In the genomic region with DNA sequence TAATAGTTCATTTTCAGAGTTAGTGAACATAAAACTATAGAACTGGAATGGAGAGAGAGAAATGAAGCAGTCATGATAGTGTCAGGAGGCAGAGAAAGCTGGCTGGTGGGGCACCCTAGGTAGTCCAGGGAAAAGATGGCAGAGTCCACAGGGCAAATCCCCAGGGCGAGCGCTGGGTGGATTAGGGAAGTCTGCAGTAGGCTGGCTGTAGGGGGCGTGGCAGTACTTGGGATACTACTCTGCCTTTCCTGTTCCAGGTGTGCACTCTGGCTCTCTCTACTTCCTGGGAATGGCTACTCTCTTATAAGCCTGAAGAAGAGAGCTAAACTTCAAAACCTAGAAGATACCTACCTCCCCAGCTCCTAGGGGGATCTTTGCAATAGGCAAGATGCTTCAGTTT, we compare ENCODE assay signal across 20 cellular contexts.
DNase-seq lines count a peak whose midpoint lies in the region; ATAC-seq and TF ChIP-seq lines count a peak whose summit lies in the region.
"Had no signal": no experiment of that assay in that cellular context is flagged by ENCODE, and none has a peak within 500 bp of the region (broad histone marks: within the 10 kb centered on the region; RNA-seq: fewer than 3 reads in every experiment).

No MANE protein-coding gene starts in this region.

- H3K4me2 ChIP-seq in mammary epithelial cell (ENCODE audit: insufficient read depth, low read depth, low read length) = no peak overlapping the region
- H3K4me2 ChIP-seq: BLaER1, smooth muscle cell had no signal

- dilution Hi-C loops in mammary epithelial cell (cut with HindIII; ENCODE audit: low sequenced_read_pairs) = no loop called here

- intact Hi-C loops in mammary epithelial cell (cut with micrococcal nuclease) = no loop called here
- intact Hi-C loops in breast epithelium (cut with DNase I; ENCODE audit: low total_unique reads) = no loop called here

- BruUV-seq in mammary epithelial cell (replicated peaks; lab: Mats Ljungman, UMichigan) = no TSS peak

- WGBS in mammary epithelial cell (ENCODE audit: low coverage, missing lambda C conversion rate) = 97% methylated on average over 3 of the region's 3 CpGs

- H3K36me3 ChIP-seq in mammary epithelial cell (ENCODE audit: insufficient read depth, low read length) (no peaks in the 10 kb centered on the region), breast epithelium (no peaks in the 10 kb centered on the region), NT2/D1 (ENCODE audit: insufficient read depth, insufficient read length, low read length) (no peaks in the 10 kb centered on the region)
- H3K36me3 ChIP-seq: BLaER1, left lung, upper lobe of left lung had no signal

- H3K9me3 ChIP-seq in mammary epithelial cell (replicated peaks; ENCODE audit: insufficient read depth, low read length) (peaks cover 7% of the 10 kb centered on the region), breast epithelium (peaks cover 6 to 16% of the 10 kb centered on the region in 2 donors), NT2/D1 (ENCODE audit: insufficient read depth, low read length) (no peaks in the 10 kb centered on the region)

- H2AFZ ChIP-seq in mammary epithelial cell (ENCODE audit: low read depth, low read length) = peak overlapping the region; percentile 29

- H3K4me3 ChIP-seq in mammary epithelial cell (replicated peaks in 1 of 3; ENCODE audit: insufficient read depth in 1 of 3, low read depth in 2 of 3, low read length in 3 of 3) (no peak overlapping the region), breast epithelium (no peak overlapping the region), NT2/D1 (ENCODE audit: insufficient read length, low read depth) (no peak overlapping the region)
- H3K4me3 ChIP-seq: BLaER1, left lung, smooth muscle cell, upper lobe of left lung had no signal

- H3K79me2 ChIP-seq in mammary epithelial cell (ENCODE audit: insufficient read depth, low read length) = no peaks in the 10 kb centered on the region

- no peaks in the 10 kb centered on the region for H4K20me1 ChIP-seq in mammary epithelial cell (ENCODE audit: insufficient read depth, low read length)
- H4K20me1 ChIP-seq: BLaER1 had no signal

- no peaks in the 10 kb centered on the region for H3K27me3 ChIP-seq in mammary epithelial cell (ENCODE audit: insufficient read depth, low read length)
- no peaks in the 10 kb centered on the region for H3K27me3 ChIP-seq in breast epithelium
- H3K27me3 ChIP-seq in NT2/D1 (ENCODE audit: insufficient read depth, insufficient read length) = no peaks in the 10 kb centered on the region
- H3K27me3 ChIP-seq: BLaER1, left lung, upper lobe of left lung had no signal

- H3K4me1 ChIP-seq in mammary epithelial cell (ENCODE audit: insufficient read depth, low read length) (no peaks in the 10 kb centered on the region), breast epithelium (no peaks in the 10 kb centered on the region), NT2/D1 (ENCODE audit: insufficient read depth, insufficient read length) (no peaks in the 10 kb centered on the region)
- H3K4me1 ChIP-seq: BLaER1, left lung, upper lobe of left lung had no signal

- no peak for ATAC-seq in GM21367 (IDR thresholded peaks at IDR 0.05; ENCODE audit: unreplicated experiment)
- ATAC-seq: left lung; naive thymus-derived CD4-positive, alpha-beta T cell; Right ventricle myocardium inferior had no signal

- no peak for DNase-seq in mammary epithelial cell
- no peak for DNase-seq in breast epithelium (ENCODE audit: low spot score in 2 of 2)
- DNase-seq in NT2/D1 (ENCODE audit: low read depth, low spot score) = peak; percentile 2
- peak; percentile 41 for DNase-seq in iPS DF 4.7 (ENCODE audit: extremely low read depth, low spot score)
- DNase-seq in activated naive CD4-positive, alpha-beta T cell treated with Interleukin-2 at 50 U/mL for 16 hours = no peak
- DNase-seq in NCI-H774 (lab: John Stamatoyannopoulos, UW) = no peak
- no peak for DNase-seq in cortex of kidney (lab: John Stamatoyannopoulos, UW)
- DNase-seq: glutamatergic neuron; KBM-7; left lung; MM.1S; naive thymus-derived CD4-positive, alpha-beta T cell; NCI-H2171 treated with DMSO at 0.1 percent for 48 hours; OCI-M1; stimulated activated CD4-positive, alpha-beta T cell treated with anti-CD3 and anti-CD28 coated beads, Interleukin-2, amount 100 ng/mL, for 24 hours; upper lobe of left lung had no signal

- no peak overlapping the region for H3K27ac ChIP-seq in mammary epithelial cell (ENCODE audit: insufficient read depth, low read depth, low read length)
- no peak overlapping the region for H3K27ac ChIP-seq in breast epithelium
- H3K27ac ChIP-seq: BLaER1, left lung, upper lobe of left lung had no signal

- CTCF ChIA-PET in mammary epithelial cell (lab: Charles Lee; ENCODE audit: low non-redundant PET) = no interaction called here

- H3K9ac ChIP-seq in mammary epithelial cell (ENCODE audit: insufficient read depth, low read length) (no peak overlapping the region), NT2/D1 (ENCODE audit: insufficient read length, low read depth) (no peak overlapping the region)
- H3K9ac ChIP-seq: BLaER1 had no signal

- no peak for TF ChIP-seq POLR2A in breast epithelium (IDR thresholded peaks at IDR 0.05)

- TF ChIP-seq CTCF in mammary epithelial cell (conservative IDR thresholded peaks at IDR 0.05 in 1 of 2, IDR thresholded peaks at IDR 0.05 in 1 of 2; ENCODE audit: extremely low read depth in 1 of 2, insufficient read depth in 1 of 2, low read depth in 1 of 2, low read length in 2 of 2) (no peak), breast epithelium (IDR thresholded peaks at IDR 0.05) (no peak)

- in situ Hi-C loops in mammary epithelial cell (cut with MboI; ENCODE audit: low sequenced_read_pairs in 2 of 2) = no loop called here

Comparison
In these comparisons a context has a peak if more than half of its experiments do, and no peak if none do; other contexts are left out.
1. DNase-seq: peak in NT2/D1 (single experiment) and iPS DF 4.7 (single experiment); none in mammary epithelial cell (single experiment), breast epithelium (0 of 2), activated naive CD4-positive, alpha-beta T cell treated with Interleukin-2 at 50 U/mL for 16 hours (single experiment), NCI-H774 (single experiment) and cortex of kidney (single experiment).